8 cellular contexts compared by ENCODE assay signal in the genomic region with DNA sequence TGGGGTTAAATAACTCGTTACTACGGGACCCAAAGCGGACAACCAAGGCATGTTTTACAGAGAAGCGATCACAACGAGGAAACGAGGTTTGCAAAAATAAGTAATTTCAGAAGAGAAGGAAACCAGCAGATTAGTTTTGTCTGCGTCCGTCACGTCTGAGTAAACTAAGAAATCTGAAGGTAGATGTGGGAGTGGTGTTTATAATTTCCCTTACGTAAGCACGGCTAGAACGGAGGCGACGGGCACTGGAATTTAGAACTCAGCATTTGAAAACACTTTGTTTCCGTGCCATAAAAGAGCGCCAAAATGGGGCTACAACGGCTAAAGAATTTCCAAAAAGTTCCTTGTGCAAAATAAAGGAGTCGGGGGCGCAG. TPM values are rescaled to one million over a fixed set of nuclear protein-coding genes. Genes with fewer than 3 reads are reported as not detected.
DNase-seq lines count a peak whose midpoint lies in the region; ATAC-seq and TF ChIP-seq lines count a peak whose summit lies in the region.

No MANE protein-coding gene starts in this region.

- H3K4me3 ChIP-seq in right atrium auricular region (peak overlapping the region; percentile 81 to 89), skeletal muscle cell (ENCODE audit: low read depth, low read length) (peak overlapping the region; percentile 97)

- H3K27ac Mint-ChIP-seq in activated naive CD4-positive, alpha-beta T cell treated with anti-CD3 and anti-CD28 coated beads, Interleukin-2, amount 50 U/mL, for 72 hours = peak overlapping the region; percentile 92 to 98

- H3K36me3 ChIP-seq in right atrium auricular region = no peaks in the 10 kb centered on the region

- no peak for TF ChIP-seq CTCF in right atrium auricular region (IDR thresholded peaks at IDR 0.05)

- no peaks in the 10 kb centered on the region for H3K9me3 ChIP-seq in right atrium auricular region

- peaks cover 0 to 18% of the 10 kb centered on the region in 2 donors for H3K4me1 ChIP-seq in right atrium auricular region

- DNase-seq in stimulated activated CD4-positive, alpha-beta T cell treated with anti-CD3 and anti-CD28 coated beads, Interleukin-12 subunit alpha, Interleukin-12 subunit beta, amount 100 ng/mL, for 24 hours (ENCODE audit: low read depth in 2 of 2) = peak; percentile 31 to 37
- no peak for DNase-seq in stimulated activated CD4-positive, alpha-beta T cell treated with anti-CD3 and anti-CD28 coated beads, Interleukin-4, amount 100 ng/mL, for 1 hour
- DNase-seq in NCI-H748 treated with DMSO at 0.1 percent for 48 hours (lab: John Stamatoyannopoulos, UW) (peak; percentile 42), right atrium auricular region (ENCODE audit: low spot score) (no peak), skeletal muscle cell (ENCODE audit: low read depth) (no peak)
- no peak for DNase-seq in activated naive CD4-positive, alpha-beta T cell treated with anti-CD3 and anti-CD28 coated beads, Interleukin-2, amount 50 U/mL, for 72 hours (ENCODE audit: low spot score in 2 of 2)

- ATAC-seq in activated naive CD4-positive, alpha-beta T cell treated with anti-CD3 and anti-CD28 coated beads, Interleukin-2, amount 50 U/mL, for 72 hours = peak; percentile 23 to 43
- no peak for ATAC-seq in HG03097 (IDR thresholded peaks at IDR 0.05; ENCODE audit: low FRiP score, unreplicated experiment)
- ATAC-seq in HG03025 (IDR thresholded peaks at IDR 0.05; ENCODE audit: low FRiP score, unreplicated experiment) = no peak

- no peaks in the 10 kb centered on the region for H3K27me3 ChIP-seq in right atrium auricular region

- peaks cover 26 to 43% of the 10 kb centered on the region in 2 donors for H3K36me3 Mint-ChIP-seq in activated naive CD4-positive, alpha-beta T cell treated with anti-CD3 and anti-CD28 coated beads, Interleukin-2, amount 50 U/mL, for 72 hours

- H3K27ac ChIP-seq in right atrium auricular region = peak overlapping the region; percentile 88

- H3K9me3 Mint-ChIP-seq in activated naive CD4-positive, alpha-beta T cell treated with anti-CD3 and anti-CD28 coated beads, Interleukin-2, amount 50 U/mL, for 72 hours = no peaks in the 10 kb centered on the region

RNA-seq across cellular contexts. Expression of gene UMAD1, which starts 0.7 kb away (rescaled TPM):
- total RNA-seq in activated naive CD4-positive, alpha-beta T cell treated with anti-CD3 and anti-CD28 coated beads, Interleukin-2, amount 50 U/mL, for 72 hours = 10 to 100 TPM; 11.8 to 13.0 TPM
- 10 to 100 TPM in 1 of 2 donors, 1 to 10 TPM in 1; 9.2 to 17.7 TPM for total RNA-seq in right atrium auricular region

Comparison
In these comparisons a context has a peak if more than half of its experiments do, and no peak if none do; other contexts are left out.
1. DNase-seq: peak in stimulated activated CD4-positive, alpha-beta T cell treated with anti-CD3 and anti-CD28 coated beads, Interleukin-12 subunit alpha, Interleukin-12 subunit beta, amount 100 ng/mL, for 24 hours (2 of 2) and NCI-H748 treated with DMSO at 0.1 percent for 48 hours (single experiment); none in stimulated activated CD4-positive, alpha-beta T cell treated with anti-CD3 and anti-CD28 coated beads, Interleukin-4, amount 100 ng/mL, for 1 hour (single experiment), activated naive CD4-positive, alpha-beta T cell treated with anti-CD3 and anti-CD28 coated beads, Interleukin-2, amount 50 U/mL, for 72 hours (0 of 2), right atrium auricular region (single experiment) and skeletal muscle cell (single experiment).
2. ATAC-seq: peak in activated naive CD4-positive, alpha-beta T cell treated with anti-CD3 and anti-CD28 coated beads, Interleukin-2, amount 50 U/mL, for 72 hours (2 of 2); none in HG03097 (single experiment) and HG03025 (single experiment).